In genomic region chr3:42351221-42351620, GRCh38 we compare ENCODE assay signal across 1 cellular context.
TF ChIP-seq lines count a peak whose summit lies in the region.

No MANE protein-coding gene starts in this region.

TF ChIP-seq in GM23338, 12 proteins besides CTCF, POLR2A, EP300 and RAD21 (continued from another document):
- TF ChIP-seq ETS1 (IDR thresholded peaks at IDR 0.05): no peak
- TF ChIP-seq CREB1 (CRISPR knock-in tag; IDR thresholded peaks at IDR 0.05; ENCODE audit: low read depth): no peak
